Comparison of ENCODE assay signal across 28 cellular contexts in genomic region chr22:48083502-48083901, GRCh38.
DNase-seq lines count a peak whose midpoint lies in the region; ATAC-seq, FAIRE-seq and TF ChIP-seq lines count a peak whose summit lies in the region.
"Had no signal": no experiment of that assay in that cellular context is flagged by ENCODE, and none has a peak within 500 bp of the region (broad histone marks: within the 10 kb centered on the region; RNA-seq: fewer than 3 reads in every experiment).

No MANE protein-coding gene starts in this region.

- H3K9me3 Mint-ChIP-seq in immature natural killer cell (peaks cover 0 to 1% (median 0%) of the 10 kb centered on the region in 6 donors), mesothelial cell of epicardium (no peaks in the 10 kb centered on the region)
- H3K9me3 Mint-ChIP-seq in effector memory CD8-positive, alpha-beta T cell: no peaks in the 10 kb centered on the region
- H3K9me3 Mint-ChIP-seq: activated CD4-positive, alpha-beta T cell treated with anti-CD3 and anti-CD28 coated beads, Interleukin-2, amount 10 ng/mL, durations not matched to agents 7 days and 5 days; naive thymus-derived CD8-positive, alpha-beta T cell; stimulated activated naive CD8-positive, alpha-beta T cell treated with anti-CD3 and anti-CD28 coated beads, Interleukin-15, Interleukin-2, amounts not matched to agents 100 ng/mL and 50 ng/mL, for 24 hours had no signal

- H3K4me1 Mint-ChIP-seq in immature natural killer cell (peaks cover 47 to 69% of the 10 kb centered on the region in 2 donors), mesothelial cell of epicardium (peaks cover 3% of the 10 kb centered on the region)
- peaks cover 41 to 43% of the 10 kb centered on the region in 2 donors for H3K4me1 Mint-ChIP-seq in effector memory CD8-positive, alpha-beta T cell (ENCODE audit: low read depth in 2 of 2)

- ATAC-seq in GM21529 (IDR thresholded peaks at IDR 0.05; ENCODE audit: unreplicated experiment) (peak; percentile 38), HG03175 (IDR thresholded peaks at IDR 0.05; ENCODE audit: unreplicated experiment) (peak; percentile 37), left cardiac atrium (no peak)
- ATAC-seq in effector memory CD8-positive, alpha-beta T cell (replicated peaks): no peak
- ATAC-seq: gastrocnemius medialis; naive thymus-derived CD8-positive, alpha-beta T cell; SK-N-SH treated with all-trans-retinoic acid at 6 μM for 48 hours had no signal

- WGBS in lower leg skin, 2 donors: 83 to 86% methylated on average over 10 of the region's 10 CpGs

- intact Hi-C loops in left cardiac atrium (cut with DNase I) (no loop called here), lower leg skin (cut with DNase I; ENCODE audit: low total_unique reads) (no loop called here)

- H3K27ac Mint-ChIP-seq in immature natural killer cell (no peak overlapping the region), mesothelial cell of epicardium (no peak overlapping the region)
- H3K27ac Mint-ChIP-seq in effector memory CD8-positive, alpha-beta T cell: peak overlapping the region in 1 of 2 donors; percentile 80
- H3K27ac Mint-ChIP-seq: activated CD4-positive, alpha-beta T cell treated with anti-CD3 and anti-CD28 coated beads, Interleukin-2, amount 10 ng/mL, durations not matched to agents 7 days and 5 days; naive thymus-derived CD8-positive, alpha-beta T cell; stimulated activated naive CD8-positive, alpha-beta T cell treated with anti-CD3 and anti-CD28 coated beads, Interleukin-15, Interleukin-2, amounts not matched to agents 100 ng/mL and 50 ng/mL, for 24 hours had no signal

- H3K4me3 ChIP-seq in lower leg skin (ENCODE audit: low read depth, poor library complexity, severe bottlenecking): no peak overlapping the region
- H3K4me3 ChIP-seq: cardiac muscle cell, gastrocnemius medialis, GM23248, hepatocyte, left ventricle myocardium inferior, ovary, thyroid gland had no signal

- H3K4me3 Mint-ChIP-seq in immature natural killer cell (peak overlapping the region; percentile 61 to 79 (median 69)), mesothelial cell of epicardium (no peak overlapping the region)
- peak overlapping the region in 1 of 2 donors; percentile 76 for H3K4me3 Mint-ChIP-seq in effector memory CD8-positive, alpha-beta T cell
- H3K4me3 Mint-ChIP-seq: activated CD4-positive, alpha-beta T cell treated with anti-CD3 and anti-CD28 coated beads, Interleukin-2, amount 10 ng/mL, durations not matched to agents 7 days and 5 days; stimulated activated naive CD8-positive, alpha-beta T cell treated with anti-CD3 and anti-CD28 coated beads, Interleukin-15, Interleukin-2, amounts not matched to agents 100 ng/mL and 50 ng/mL, for 24 hours had no signal

- TF ChIP-seq POLR2A in GM12891 (IDR thresholded peaks at IDR 0.05; ENCODE audit: low read depth, low read length): no peak
- TF ChIP-seq POLR2A in lower leg skin (IDR thresholded peaks at IDR 0.05): no peak

- H3K27me3 Mint-ChIP-seq in immature natural killer cell (ENCODE audit: low read depth in 3 of 3): peaks cover 28 to 43% (median 30%) of the 10 kb centered on the region in 3 donors
- H3K27me3 Mint-ChIP-seq in mesothelial cell of epicardium (ENCODE audit: low read depth): peaks cover 62% of the 10 kb centered on the region
- peaks cover 10 to 40% of the 10 kb centered on the region in 2 donors for H3K27me3 Mint-ChIP-seq in effector memory CD8-positive, alpha-beta T cell

- H3K36me3 Mint-ChIP-seq in immature natural killer cell (no peaks in the 10 kb centered on the region), mesothelial cell of epicardium (no peaks in the 10 kb centered on the region)
- H3K36me3 Mint-ChIP-seq in effector memory CD8-positive, alpha-beta T cell (ENCODE audit: insufficient read depth): peaks cover 19% of the 10 kb centered on the region
- H3K36me3 Mint-ChIP-seq: naive thymus-derived CD8-positive, alpha-beta T cell had no signal

- peak; percentile 83 for FAIRE-seq in GM12891 (lab: Jason Lieb, UNC)
- FAIRE-seq: endometrium had no signal

- TF ChIP-seq CTCF in mesothelial cell of epicardium (IDR thresholded peaks at IDR 0.05; ENCODE audit: unreplicated experiment) (no peak), lower leg skin (IDR thresholded peaks at IDR 0.05) (no peak)

- DNase-seq in GM12891 (ENCODE audit: insufficient read length, low spot score) (no peak), immature natural killer cell (no peak), left cardiac atrium (no peak), mesothelial cell of epicardium (ENCODE audit: low spot score in 2 of 2, unreplicated experiment in 2 of 2) (no peak), lower leg skin (ENCODE audit: low spot score in 2 of 2) (no peak)
- DNase-seq in effector memory CD8-positive, alpha-beta T cell: no peak
- DNase-seq: activated naive CD4-positive, alpha-beta T cell treated with anti-CD3 and anti-CD28 coated beads, Interleukin-2, amount 50 U/mL, for 16 hours; amygdala; cortex of kidney; gastrocnemius medialis; GM23248; left ventricle myocardium inferior; midbrain; NCI-H1092 treated with DMSO at 0.1 percent for 48 hours; ovary; stimulated activated CD4-positive, alpha-beta T cell treated with anti-CD3 and anti-CD28 coated beads, Interleukin-12 subunit alpha, Interleukin-12 subunit beta, amount 100 ng/mL, for 4 hours; stimulated activated CD4-positive, alpha-beta T cell treated with anti-CD3 and anti-CD28 coated beads, Interleukin-4, amount 100 ng/mL, for 24 hours; thyroid gland; WERI-Rb-1 had no signal

TF ChIP-seq in GM12891, 5 proteins besides CTCF, POLR2A, EP300 and RAD21:
- TF ChIP-seq TAF1 (IDR thresholded peaks at IDR 0.05; ENCODE audit: low read depth, low read length) (no peak), SPI1 (IDR thresholded peaks at IDR 0.05; ENCODE audit: low read depth, low read length) (no peak), PAX5 (IDR thresholded peaks at IDR 0.05; ENCODE audit: insufficient read depth, low read length, severe bottlenecking) (no peak), POLR2AphosphoS5 (IDR thresholded peaks at IDR 0.05; ENCODE audit: low read depth, low read length) (no peak), POU2F2 (IDR thresholded peaks at IDR 0.05; ENCODE audit: low read depth, low read length) (no peak)
TF ChIP-seq in GM12891: peak in this region for 0.

Comparison
In these comparisons a context has a peak if more than half of its experiments do, and no peak if none do; other contexts are left out.
1. ATAC-seq: peak in GM21529 (single experiment) and HG03175 (single experiment); none in left cardiac atrium (0 of 2) and effector memory CD8-positive, alpha-beta T cell (single experiment).